9 cellular contexts compared by ENCODE assay signal in genomic region chr5:60522299-60522915, GRCh38.
DNase-seq lines count a peak whose midpoint lies in the region; ATAC-seq and TF ChIP-seq lines count a peak whose summit lies in the region.
"Had no signal": no experiment of that assay in that cellular context is flagged by ENCODE, and none has a peak within 500 bp of the region (broad histone marks: within the 10 kb centered on the region; RNA-seq: fewer than 3 reads in every experiment).

No MANE protein-coding gene starts in this region.

- TF ChIP-seq EP300 in SK-N-SH (IDR thresholded peaks at IDR 0.05; ENCODE audit: borderline replicate concordance in 1 of 2, low read depth in 1 of 2, low read length in 1 of 2) = peak; percentile 10 to 80; a peak in 2 of 4 replicates

- H3K9me3 ChIP-seq in SK-N-SH = no peaks in the 10 kb centered on the region

- H3K27me3 ChIP-seq in SK-N-SH (ENCODE audit: insufficient read depth) = no peaks in the 10 kb centered on the region

- no peak overlapping the region for H3K4me3 Mint-ChIP-seq in stimulated activated memory B cell treated with anti-CD40 and anti-IgM and Interleukin-4, amounts not matched to agents 10 μg/mL and 1 μg/mL and 100 μg/mL, for 72 hours
- no peak overlapping the region for H3K4me3 Mint-ChIP-seq in endothelial cell (ENCODE audit: unreplicated experiment)
- no peak overlapping the region for H3K4me3 Mint-ChIP-seq in natural killer cell treated with Interleukin-12 subunit alpha and Interleukin-12 subunit beta and Interleukin-15 and Interleukin-18, amount 100 ng/mL, for 72 hours

- no peak for TF ChIP-seq POLR2A in erythroblast (IDR thresholded peaks at IDR 0.05; ENCODE audit: low read length)

- no peaks in the 10 kb centered on the region for H4K20me1 ChIP-seq in SK-N-SH (ENCODE audit: insufficient read depth)

- H3F3A ChIP-seq in SK-N-SH (replicated peaks; ENCODE audit: insufficient read depth) = no peaks in the 10 kb centered on the region

- no peak overlapping the region for H3K4me3 ChIP-seq in SK-N-SH (ENCODE audit: low read depth in 2 of 2, low read length in 1 of 2)
- H3K4me3 ChIP-seq: skin epidermis had no signal

- TF ChIP-seq RAD21 in SK-N-SH (IDR thresholded peaks at IDR 0.05; ENCODE audit: low read length) = no peak

- H3K4me2 ChIP-seq in SK-N-SH = no peak overlapping the region

- peak overlapping the region; percentile 30; the same call in 1 of the 2 replicates for H2AFZ ChIP-seq in SK-N-SH (ENCODE audit: low read depth)

- TF ChIP-seq CTCF in SK-N-SH (IDR thresholded peaks at IDR 0.05) = no peak
- no peak for TF ChIP-seq CTCF in endothelial cell (IDR thresholded peaks at IDR 0.05; ENCODE audit: unreplicated experiment)

- H3K36me3 Mint-ChIP-seq in stimulated activated memory B cell treated with anti-CD40 and anti-IgM and Interleukin-4, amounts not matched to agents 10 μg/mL and 1 μg/mL and 100 μg/mL, for 72 hours = no peaks in the 10 kb centered on the region
- H3K36me3 Mint-ChIP-seq in endothelial cell (ENCODE audit: low read depth, unreplicated experiment) = no peaks in the 10 kb centered on the region
- no peaks in the 10 kb centered on the region for H3K36me3 Mint-ChIP-seq in natural killer cell treated with Interleukin-12 subunit alpha and Interleukin-12 subunit beta and Interleukin-15 and Interleukin-18, amount 100 ng/mL, for 72 hours

- 75% methylated on average over 4 of the region's 4 CpGs for WGBS in SK-N-SH (ENCODE audit: low lambda C conversion rate)

- H3K36me3 ChIP-seq in SK-N-SH (replicated peaks in 1 of 2; ENCODE audit: control insufficient read depth in 1 of 2, insufficient read depth in 2 of 2, low read length in 1 of 2) = no peaks in the 10 kb centered on the region

- peak; percentile 84 for ATAC-seq in HG02884 (IDR thresholded peaks at IDR 0.05; ENCODE audit: unreplicated experiment)
- ATAC-seq in stimulated activated memory B cell treated with anti-CD40 and anti-IgM and Interleukin-4, amounts not matched to agents 10 μg/mL and 1 μg/mL and 100 μg/mL, for 72 hours = peak; percentile 87
- ATAC-seq in natural killer cell treated with Interleukin-12 subunit alpha and Interleukin-12 subunit beta and Interleukin-15 and Interleukin-18, amount 100 ng/mL, for 72 hours = no peak

- H3K27ac ChIP-seq in SK-N-SH (ENCODE audit: low read depth in 2 of 2, low read length in 1 of 2) = peak overlapping the region in 1 of 2 experiments; percentile 25; a peak in 2 of 4 replicates

- POLR2A ChIA-PET in SK-N-SH (lab: Yijun Ruan, JAX) = no interaction called here

- no peaks in the 10 kb centered on the region for H3K9me3 Mint-ChIP-seq in stimulated activated memory B cell treated with anti-CD40 and anti-IgM and Interleukin-4, amounts not matched to agents 10 μg/mL and 1 μg/mL and 100 μg/mL, for 72 hours
- no peaks in the 10 kb centered on the region for H3K9me3 Mint-ChIP-seq in endothelial cell (ENCODE audit: unreplicated experiment)
- no peaks in the 10 kb centered on the region for H3K9me3 Mint-ChIP-seq in natural killer cell treated with Interleukin-12 subunit alpha and Interleukin-12 subunit beta and Interleukin-15 and Interleukin-18, amount 100 ng/mL, for 72 hours

- DNase-seq in GM19238 (ENCODE audit: insufficient read length, low spot score) = peak; percentile 54
- peak; percentile 20 for DNase-seq in SK-N-SH
- no peak for DNase-seq in stimulated activated naive CD4-positive, alpha-beta T cell (lab: John Stamatoyannopoulos, UW)
- no peak for DNase-seq in erythroblast (lab: John Stamatoyannopoulos, UW)
- no peak for DNase-seq in endothelial cell (ENCODE audit: low spot score)
- DNase-seq in natural killer cell treated with Interleukin-12 subunit alpha and Interleukin-12 subunit beta and Interleukin-15 and Interleukin-18, amount 100 ng/mL, for 72 hours (ENCODE audit: low spot score) = no peak

- CTCF ChIA-PET in SK-N-SH (lab: Yijun Ruan, JAX) = interaction anchor here (1.0 to 1.1 kb wide), 2 partner anchors 11 to 26 kb away, joined by 3 read pairs; no protein-coding TSS in a partner anchor

- H3K9ac ChIP-seq in SK-N-SH = no peak overlapping the region

- peaks cover 3 to 12% of the 10 kb centered on the region in 2 experiments for H3K4me1 ChIP-seq in SK-N-SH (ENCODE audit: control insufficient read depth in 1 of 2, insufficient read depth in 2 of 2, low read depth in 1 of 2, low read length in 1 of 2)

- no peaks in the 10 kb centered on the region for H3K9me2 ChIP-seq in SK-N-SH

- H3K4me1 Mint-ChIP-seq in stimulated activated memory B cell treated with anti-CD40 and anti-IgM and Interleukin-4, amounts not matched to agents 10 μg/mL and 1 μg/mL and 100 μg/mL, for 72 hours = peaks cover 9% of the 10 kb centered on the region
- H3K4me1 Mint-ChIP-seq in endothelial cell (ENCODE audit: unreplicated experiment) = peaks cover 8% of the 10 kb centered on the region
- H3K4me1 Mint-ChIP-seq in natural killer cell treated with Interleukin-12 subunit alpha and Interleukin-12 subunit beta and Interleukin-15 and Interleukin-18, amount 100 ng/mL, for 72 hours (ENCODE audit: low read depth in 2 of 2) = no peaks in the 10 kb centered on the region

- H3K79me2 ChIP-seq in SK-N-SH (ENCODE audit: insufficient read depth) = no peaks in the 10 kb centered on the region

- no peaks in the 10 kb centered on the region for H3K27me3 Mint-ChIP-seq in stimulated activated memory B cell treated with anti-CD40 and anti-IgM and Interleukin-4, amounts not matched to agents 10 μg/mL and 1 μg/mL and 100 μg/mL, for 72 hours
- H3K27me3 Mint-ChIP-seq in endothelial cell (ENCODE audit: unreplicated experiment) = peaks cover 2% of the 10 kb centered on the region
- peaks cover 0 to 3% of the 10 kb centered on the region in 2 donors for H3K27me3 Mint-ChIP-seq in natural killer cell treated with Interleukin-12 subunit alpha and Interleukin-12 subunit beta and Interleukin-15 and Interleukin-18, amount 100 ng/mL, for 72 hours

- no peak overlapping the region for H3K27ac Mint-ChIP-seq in stimulated activated memory B cell treated with anti-CD40 and anti-IgM and Interleukin-4, amounts not matched to agents 10 μg/mL and 1 μg/mL and 100 μg/mL, for 72 hours
- no peak overlapping the region for H3K27ac Mint-ChIP-seq in endothelial cell (ENCODE audit: unreplicated experiment)
- no peak overlapping the region for H3K27ac Mint-ChIP-seq in natural killer cell treated with Interleukin-12 subunit alpha and Interleukin-12 subunit beta and Interleukin-15 and Interleukin-18, amount 100 ng/mL, for 72 hours

TF ChIP-seq in SK-N-SH, 30 proteins besides CTCF, POLR2A, EP300 and RAD21 (continues in another document):
- TF ChIP-seq TAF1 (IDR thresholded peaks at IDR 0.05; ENCODE audit: borderline replicate concordance, low read depth, low read length) = no peak
- no peak for TF ChIP-seq USF1 (IDR thresholded peaks at IDR 0.05; ENCODE audit: borderline replicate concordance, low read depth)
- no peak for TF ChIP-seq EZH2phosphoT487 (IDR thresholded peaks at IDR 0.05; ENCODE audit: borderline replicate concordance, low read depth)
- TF ChIP-seq NFIC (IDR thresholded peaks at IDR 0.05; ENCODE audit: borderline replicate concordance) = no peak
- TF ChIP-seq GATA2 (CRISPR knock-in tag; IDR thresholded peaks at IDR 0.05) = no peak
- no peak for TF ChIP-seq CHD2 (IDR thresholded peaks at IDR 0.05; ENCODE audit: low read length, partially characterized antibody)
- no peak for TF ChIP-seq SIN3A (IDR thresholded peaks at IDR 0.05; ENCODE audit: borderline replicate concordance, low read depth, low read length)
- TF ChIP-seq SMC3 (IDR thresholded peaks at IDR 0.05; ENCODE audit: low read depth, low read length) = no peak
- no peak for TF ChIP-seq FOXM1 (IDR thresholded peaks at IDR 0.05; ENCODE audit: low read depth)
- no peak for TF ChIP-seq RXRA (IDR thresholded peaks at IDR 0.05; ENCODE audit: borderline replicate concordance, low read depth)
- TF ChIP-seq JUND (IDR thresholded peaks at IDR 0.05) = peak; percentile 78
- peak; percentile 98 for TF ChIP-seq TCF12 (IDR thresholded peaks at IDR 0.05)
- TF ChIP-seq NRF1 (IDR thresholded peaks at IDR 0.05; ENCODE audit: low read depth, low read length) = no peak
- TF ChIP-seq RCOR1 (IDR thresholded peaks at IDR 0.05; ENCODE audit: low read length) = no peak
- peak; percentile 81; the same call in 1 of the 2 replicates for TF ChIP-seq FOSL2 (IDR thresholded peaks at IDR 0.05; ENCODE audit: borderline replicate concordance, low read depth)
- TF ChIP-seq TEAD4 (IDR thresholded peaks at IDR 0.05; ENCODE audit: borderline replicate concordance, insufficient read depth) = 0 out of 2 replicates have a peak, but pooled peaks have one; percentile 62
- no peak for TF ChIP-seq YY1 (IDR thresholded peaks at IDR 0.05; ENCODE audit: low read depth)
- no peak for TF ChIP-seq RFX5 (IDR thresholded peaks at IDR 0.05; ENCODE audit: low read length)
- TF ChIP-seq POLR2AphosphoS5 (IDR thresholded peaks at IDR 0.05; ENCODE audit: low read depth, low read length) = peak; percentile 34; the same call in 1 of the 2 replicates

Comparison
In these comparisons a context has a peak if more than half of its experiments do, and no peak if none do; other contexts are left out.
1. DNase-seq: peak in GM19238 (single experiment) and SK-N-SH (single experiment); none in stimulated activated naive CD4-positive, alpha-beta T cell (0 of 6), erythroblast (0 of 2), endothelial cell (single experiment) and natural killer cell treated with Interleukin-12 subunit alpha and Interleukin-12 subunit beta and Interleukin-15 and Interleukin-18, amount 100 ng/mL, for 72 hours (single experiment).
2. ATAC-seq: peak in HG02884 (single experiment) and stimulated activated memory B cell treated with anti-CD40 and anti-IgM and Interleukin-4, amounts not matched to agents 10 μg/mL and 1 μg/mL and 100 μg/mL, for 72 hours (single experiment); none in natural killer cell treated with Interleukin-12 subunit alpha and Interleukin-12 subunit beta and Interleukin-15 and Interleukin-18, amount 100 ng/mL, for 72 hours (0 of 2).